Comparison of ENCODE assay signal across 20 cellular contexts in genomic region chr17:28839221-28839620, GRCh38. TPM values are rescaled to one million over a fixed set of nuclear protein-coding genes. Genes with fewer than 3 reads are reported as not detected.
A peak's percentile ranks its signal among the peaks of the same experiment; 100 is the strongest.
DNase-seq lines count a peak whose midpoint lies in the region; ATAC-seq, FAIRE-seq and TF ChIP-seq lines count a peak whose summit lies in the region.
"Had no signal": no experiment of that assay in that cellular context is flagged by ENCODE, and none has a peak within 500 bp of the region (broad histone marks: within the 10 kb centered on the region; RNA-seq: fewer than 3 reads in every experiment).

No MANE protein-coding gene starts in this region.

- peaks cover 71% of the 10 kb centered on the region for H3K79me2 ChIP-seq in endothelial cell of umbilical vein (ENCODE audit: control insufficient read depth, insufficient read depth, low read length)

- intact Hi-C loops in endothelial cell of umbilical vein (cut with micrococcal nuclease) (no loop called here), psoas muscle (cut with DNase I) (no loop called here)

- WGBS in psoas muscle, 3 donors = 86 to 92% (median 92%) methylated on average over 2 of the region's 2 CpGs

- H3K36me3 ChIP-seq in endothelial cell of umbilical vein (ENCODE audit: control insufficient read depth in 2 of 2, extremely low read depth in 1 of 2, insufficient read depth in 2 of 2, low read length in 2 of 2) (no peaks in the 10 kb centered on the region), psoas muscle (ENCODE audit: insufficient read depth in 1 of 2, low read depth in 1 of 2) (peaks cover 0 to 1% of the 10 kb centered on the region in 2 donors)
- H3K36me3 ChIP-seq: ascending aorta, gastroesophageal sphincter had no signal

- ATAC-seq in WTC11 (no peak), T-cell (replicated peaks in 1 of 4) (no peak), psoas muscle (no peak)
- ATAC-seq: gastroesophageal sphincter; naive thymus-derived CD8-positive, alpha-beta T cell had no signal

- H3K9ac ChIP-seq in endothelial cell of umbilical vein (replicated peaks; ENCODE audit: extremely low read depth, insufficient read depth, low read length) = no peak overlapping the region
- H3K9ac ChIP-seq: SK-N-SH had no signal

- TF ChIP-seq POLR2A in endothelial cell of umbilical vein (IDR thresholded peaks at IDR 0.05; ENCODE audit: low read depth, low read length) = no peak

- H3K36me3 Mint-ChIP-seq in activated T-cell treated with anti-CD3 and anti-CD28 coated beads, Interleukin-2, amount 50 U/mL, for 24 hours (ENCODE audit: low read depth) = peaks cover 25% of the 10 kb centered on the region
- H3K36me3 Mint-ChIP-seq in WTC11 (peaks cover 6% of the 10 kb centered on the region), T-cell (peaks cover 2% of the 10 kb centered on the region)

- peaks cover 34% of the 10 kb centered on the region for H3K4me1 Mint-ChIP-seq in activated T-cell treated with anti-CD3 and anti-CD28 coated beads, Interleukin-2, amount 50 U/mL, for 24 hours (ENCODE audit: low read depth)
- H3K4me1 Mint-ChIP-seq in WTC11 (peaks cover 15% of the 10 kb centered on the region), T-cell (peaks cover 24 to 35% (median 29%) of the 10 kb centered on the region in 3 donors)

- no peaks in the 10 kb centered on the region for H3K27me3 Mint-ChIP-seq in activated T-cell treated with anti-CD3 and anti-CD28 coated beads, Interleukin-2, amount 50 U/mL, for 24 hours
- H3K27me3 Mint-ChIP-seq in WTC11 (ENCODE audit: low read depth) = no peaks in the 10 kb centered on the region
- no peaks in the 10 kb centered on the region for H3K27me3 Mint-ChIP-seq in T-cell
- H3K27me3 Mint-ChIP-seq: CD4-positive, alpha-beta memory T cell had no signal

- peaks cover 3% of the 10 kb centered on the region for H4K20me1 ChIP-seq in endothelial cell of umbilical vein (replicated peaks; ENCODE audit: control insufficient read depth, extremely low read depth, insufficient read depth, low read length)

- CTCF ChIA-PET in WTC11 (lab: Charles Lee) (interaction anchor here (1.0 kb wide), 1 partner anchor 10 kb away, joined by 3 read pairs; no protein-coding TSS in a partner anchor), endothelial cell of umbilical vein (lab: Charles Lee) (interaction anchor here (1.1 to 7.3 kb wide), 2 partner anchors 42 to 76 kb away, joined by 4 to 130 read pairs; no protein-coding TSS in a partner anchor), T-cell (lab: Charles Lee) (interaction anchor here in 1 of 2 donors (0.6 to 1.0 kb wide), 3 partner anchors 75 to 112 kb away, joined by 3 to 5 read pairs (median 3); no protein-coding TSS in a partner anchor)

- TF ChIP-seq CTCF in WTC11 (IDR thresholded peaks at IDR 0.05) (no peak), endothelial cell of umbilical vein (IDR thresholded peaks at IDR 0.05; ENCODE audit: extremely low read depth in 1 of 2, insufficient read depth in 1 of 2, low read depth in 1 of 2, low read length in 2 of 2) (no peak), psoas muscle (IDR thresholded peaks at IDR 0.05) (no peak)

- H3K9me3 ChIP-seq in endothelial cell of umbilical vein (replicated peaks; ENCODE audit: control insufficient read depth, insufficient read depth, low read length) = no peaks in the 10 kb centered on the region
- H3K9me3 ChIP-seq in psoas muscle = no peaks in the 10 kb centered on the region
- H3K9me3 ChIP-seq: ascending aorta, gastroesophageal sphincter, MG63, SK-N-SH, spleen had no signal

- no peaks in the 10 kb centered on the region for H3K9me1 ChIP-seq in endothelial cell of umbilical vein (replicated peaks; ENCODE audit: control insufficient read depth, extremely low read depth, insufficient read depth, low read length)

- peaks cover 19% of the 10 kb centered on the region for H3K4me1 ChIP-seq in endothelial cell of umbilical vein (ENCODE audit: control insufficient read depth, extremely low read depth, insufficient read depth, low read length)
- peaks cover 6% of the 10 kb centered on the region for H3K4me1 ChIP-seq in psoas muscle

- dilution Hi-C loops in endothelial cell of umbilical vein (cut with MboI; ENCODE audit: extremely low pct_ligation_motif_present, low sequenced_read_pairs) = no loop called here

- no peak overlapping the region for H3K4me3 Mint-ChIP-seq in activated T-cell treated with anti-CD3 and anti-CD28 coated beads, Interleukin-2, amount 50 U/mL, for 24 hours
- no peak overlapping the region for H3K4me3 Mint-ChIP-seq in WTC11
- H3K4me3 Mint-ChIP-seq in T-cell = no peak overlapping the region

- H3K27ac ChIP-seq in endothelial cell of umbilical vein (ENCODE audit: insufficient read depth, low read depth, low read length) = no peak overlapping the region
- no peak overlapping the region for H3K27ac ChIP-seq in psoas muscle
- H3K27ac ChIP-seq: ascending aorta, gastroesophageal sphincter, spleen had no signal

- H3K9me3 Mint-ChIP-seq in activated T-cell treated with anti-CD3 and anti-CD28 coated beads, Interleukin-2, amount 50 U/mL, for 24 hours = no peaks in the 10 kb centered on the region
- no peaks in the 10 kb centered on the region for H3K9me3 Mint-ChIP-seq in WTC11
- H3K9me3 Mint-ChIP-seq in T-cell = no peaks in the 10 kb centered on the region
- H3K9me3 Mint-ChIP-seq: CD4-positive, alpha-beta memory T cell; naive thymus-derived CD8-positive, alpha-beta T cell had no signal

- H3K27me3 ChIP-seq in endothelial cell of umbilical vein (ENCODE audit: control insufficient read depth in 2 of 2, insufficient read depth in 2 of 2, low read length in 2 of 2) (no peaks in the 10 kb centered on the region), psoas muscle (ENCODE audit: insufficient read depth in 3 of 3, low read length in 2 of 3) (no peaks in the 10 kb centered on the region)
- H3K27me3 ChIP-seq: ascending aorta, gastroesophageal sphincter, MG63, spleen had no signal

- peak overlapping the region; percentile 42 for H3K4me2 ChIP-seq in endothelial cell of umbilical vein (ENCODE audit: insufficient read depth, low read length)
- H3K4me2 ChIP-seq: SK-N-SH had no signal

- FAIRE-seq in endothelial cell of umbilical vein (lab: Jason Lieb, UNC) = no peak
- FAIRE-seq: colon had no signal

- POLR2A ChIA-PET in WTC11 (lab: Charles Lee) (no interaction called here), endothelial cell of umbilical vein (lab: Charles Lee) (no interaction called here), T-cell (lab: Charles Lee) (interaction anchor here in 1 of 2 donors (0.6 kb wide), 1 partner anchor 28 kb away, joined by 4 read pairs; no protein-coding TSS in a partner anchor)

- no peak overlapping the region for H2AFZ ChIP-seq in endothelial cell of umbilical vein (ENCODE audit: low read depth, low read length)

- DNase-seq in activated T-cell treated with anti-CD3 and anti-CD28 coated beads, Interleukin-2, amount 50 U/mL, for 24 hours = no peak
- DNase-seq in activated T-cell treated with anti-CD3 and anti-CD28 coated beads, Interleukin-2, amount 50 U/mL, for 48 hours = no peak
- DNase-seq in WTC11 (ENCODE audit: low spot score) = no peak
- DNase-seq in endothelial cell of umbilical vein (ENCODE audit: low read depth, low spot score) = peak; percentile 54
- DNase-seq in NCI-H345 (lab: John Stamatoyannopoulos, UW) = no peak
- no peak for DNase-seq in T-cell
- DNase-seq in NCI-H2081 treated with DMSO at 0.1 percent for 48 hours (lab: John Stamatoyannopoulos, UW) = no peak
- DNase-seq in psoas muscle = no peak
- DNase-seq: activated CD4-positive, alpha-beta T cell treated with anti-CD3 and anti-CD28 coated beads for 1 hour; CD4-positive, alpha-beta memory T cell; DMS79; MG63; naive thymus-derived CD8-positive, alpha-beta T cell; NCI-H82; SK-N-SH; stimulated activated CD4-positive, alpha-beta T cell treated with anti-CD3 and anti-CD28 coated beads, Interleukin-4, amount 100 ng/mL, for 4 hours had no signal

- BruUV-seq in endothelial cell of umbilical vein (replicated peaks; lab: Mats Ljungman, UMichigan) = no TSS peak

- peak overlapping the region; percentile 86 for H3K27ac Mint-ChIP-seq in activated T-cell treated with anti-CD3 and anti-CD28 coated beads, Interleukin-2, amount 50 U/mL, for 24 hours
- H3K27ac Mint-ChIP-seq in WTC11 = peak overlapping the region; percentile 86
- H3K27ac Mint-ChIP-seq in T-cell = no peak overlapping the region

- H3K4me3 ChIP-seq in endothelial cell of umbilical vein (replicated peaks in 1 of 3; ENCODE audit: insufficient read depth in 1 of 3, low read depth in 1 of 3, low read length in 3 of 3) = no peak overlapping the region
- no peak overlapping the region for H3K4me3 ChIP-seq in psoas muscle
- H3K4me3 ChIP-seq: ascending aorta, gastroesophageal sphincter, MG63, spleen had no signal

RNA-seq across cellular contexts. Expression of gene FAM222B, which starts 3.4 kb away (rescaled TPM):
- total RNA-seq in WTC11 (2021) (86.6 to 94.6 TPM (median 91.5 TPM) in 3 replicates), endothelial cell of umbilical vein (30.6 and 33.7 TPM in 2 replicates), T-cell (10 to 100 TPM; 17.6 to 23.4 (median 23.3) TPM), psoas muscle (10 to 100 TPM; 25.3 to 52.9 (median 36.0) TPM)
- polyA plus RNA-seq in endothelial cell of umbilical vein (20.6 and 21.1 TPM in 2 replicates), psoas muscle (10 to 100 TPM; 22.4 to 66.2 (median 32.2) TPM)
- polyA plus RNA-seq in endothelial cell of umbilical vein (2011; cell fraction: cytosol; rRNA removed) = 18.3 and 19.6 TPM in 2 replicates
- polyA plus RNA-seq in endothelial cell of umbilical vein (2011; cell fraction: nucleus; rRNA removed) = 23.3 and 23.6 TPM in 2 replicates
- polyA plus RNA-seq in endothelial cell of umbilical vein (2012) = 22.9 and 24.4 TPM in 2 replicates
- polyA minus RNA-seq in endothelial cell of umbilical vein = 41.2 and 46.6 TPM in 2 replicates
- 8.4 TPM for polyA minus RNA-seq in endothelial cell of umbilical vein (2011; cell fraction: cytosol; rRNA and poly(A)+ RNA removed)
- 40.4 and 42.2 TPM in 2 replicates for polyA minus RNA-seq in endothelial cell of umbilical vein (2011; cell fraction: nucleus; rRNA and poly(A)+ RNA removed)

RNA-seq across cellular contexts. Expression of gene ERAL1, which starts 15.6 kb away (rescaled TPM):
- total RNA-seq in WTC11 (2021) (70.1 to 77.0 TPM (median 72.0 TPM) in 3 replicates), endothelial cell of umbilical vein (50.3 and 58.0 TPM in 2 replicates), T-cell (10 to 100 TPM; 18.9 to 33.7 (median 29.0) TPM), psoas muscle (10 to 100 TPM; 38.3 to 45.6 (median 43.4) TPM)
- polyA plus RNA-seq in endothelial cell of umbilical vein (86.6 and 102 TPM in 2 replicates), psoas muscle (10 to 100 TPM; 41.0 to 98.5 (median 58.8) TPM)
- 88.4 and 97.2 TPM in 2 replicates for polyA plus RNA-seq in endothelial cell of umbilical vein (2011; cell fraction: cytosol; rRNA removed)
- polyA plus RNA-seq in endothelial cell of umbilical vein (2011; cell fraction: nucleus; rRNA removed) = 99.2 and 99.9 TPM in 2 replicates
- polyA plus RNA-seq in endothelial cell of umbilical vein (2012) = 65.5 and 79.5 TPM in 2 replicates
- 82.8 and 101 TPM in 2 replicates for polyA minus RNA-seq in endothelial cell of umbilical vein
- polyA minus RNA-seq in endothelial cell of umbilical vein (2011; cell fraction: cytosol; rRNA and poly(A)+ RNA removed) = 69.5 TPM
- 31.0 and 38.9 TPM in 2 replicates for polyA minus RNA-seq in endothelial cell of umbilical vein (2011; cell fraction: nucleus; rRNA and poly(A)+ RNA removed)

RNA-seq across cellular contexts. Expression of gene FLOT2, which starts 58.3 kb away (rescaled TPM):
- total RNA-seq in WTC11 (2021) = 139 to 153 TPM (median 144 TPM) in 3 replicates
- 131 and 169 TPM in 2 replicates for total RNA-seq in endothelial cell of umbilical vein
- polyA plus RNA-seq in endothelial cell of umbilical vein = 180 and 184 TPM in 2 replicates
- 105 TPM in 2 replicates for polyA plus RNA-seq in endothelial cell of umbilical vein (2011; cell fraction: cytosol; rRNA removed)
- 77.0 and 84.7 TPM in 2 replicates for polyA plus RNA-seq in endothelial cell of umbilical vein (2011; cell fraction: nucleus; rRNA removed)
- polyA plus RNA-seq in endothelial cell of umbilical vein (2012) = 76.8 and 86.5 TPM in 2 replicates
- polyA minus RNA-seq in endothelial cell of umbilical vein = 187 and 214 TPM in 2 replicates
- polyA minus RNA-seq in endothelial cell of umbilical vein (2011; cell fraction: cytosol; rRNA and poly(A)+ RNA removed) = 70.7 TPM
- 24.4 and 26.2 TPM in 2 replicates for polyA minus RNA-seq in endothelial cell of umbilical vein (2011; cell fraction: nucleus; rRNA and poly(A)+ RNA removed)
- 100 to 1,000 TPM; 138 to 256 (median 235) TPM for total RNA-seq in T-cell
- total RNA-seq in psoas muscle = 10 to 100 TPM; 40.8 to 81.1 (median 43.9) TPM
- 10 to 100 TPM; 30.4 to 35.3 (median 34.0) TPM for polyA plus RNA-seq in psoas muscle

Comparison
In these comparisons a context has a peak if more than half of its experiments do, and no peak if none do; other contexts are left out.
1. H3K27ac Mint-ChIP-seq: peak in activated T-cell treated with anti-CD3 and anti-CD28 coated beads, Interleukin-2, amount 50 U/mL, for 24 hours (single experiment) and WTC11 (single experiment); none in T-cell (0 of 2).